10 cellular contexts compared by ENCODE assay signal in genomic region chr17:32490101-32490482, GRCh38. TPM values are rescaled to one million over a fixed set of nuclear protein-coding genes. Genes with fewer than 3 reads are reported as not detected.
DNase-seq lines count a peak whose midpoint lies in the region; ATAC-seq and TF ChIP-seq lines count a peak whose summit lies in the region.
"Had no signal": no experiment of that assay in that cellular context is flagged by ENCODE, and none has a peak within 500 bp of the region (broad histone marks: within the 10 kb centered on the region; RNA-seq: fewer than 3 reads in every experiment).

No MANE protein-coding gene starts in this region.

- H3K4me3 Mint-ChIP-seq in activated T-cell treated with anti-CD3 and anti-CD28 coated beads, Interleukin-2, amount 50 U/mL, for 4 hours = peak overlapping the region; percentile 85
- H3K4me3 Mint-ChIP-seq in stimulated activated effector memory CD8-positive, alpha-beta T cell treated with anti-CD3 and anti-CD28 coated beads, Interleukin-12 subunit alpha, Interleukin-12 subunit beta, amount 100 ng/mL, for 72 hours = peak overlapping the region; percentile 74
- H3K4me3 Mint-ChIP-seq: dendritic cell treated with granulocyte-macrophage colony-stimulating factor and Interleukin-4, amounts not matched to agents 40 ng/mL and 50 ng/mL, for 4 days had no signal

- no peak for TF ChIP-seq CTCF in smooth muscle cell (IDR thresholded peaks at IDR 0.05; ENCODE audit: borderline replicate concordance, insufficient read depth, poor library complexity, severe bottlenecking)

- peaks cover 66% of the 10 kb centered on the region for H3K4me1 Mint-ChIP-seq in activated T-cell treated with anti-CD3 and anti-CD28 coated beads, Interleukin-2, amount 50 U/mL, for 4 hours (ENCODE audit: low read depth)
- H3K4me1 Mint-ChIP-seq in stimulated activated effector memory CD8-positive, alpha-beta T cell treated with anti-CD3 and anti-CD28 coated beads, Interleukin-12 subunit alpha, Interleukin-12 subunit beta, amount 100 ng/mL, for 72 hours = peaks cover 46% of the 10 kb centered on the region

- no peaks in the 10 kb centered on the region for H3K27me3 Mint-ChIP-seq in activated T-cell treated with anti-CD3 and anti-CD28 coated beads, Interleukin-2, amount 50 U/mL, for 4 hours (ENCODE audit: low read depth)

- no peaks in the 10 kb centered on the region for H3K79me2 ChIP-seq in smooth muscle cell (ENCODE audit: low read depth)

- DNase-seq in activated T-cell treated with anti-CD3 and anti-CD28 coated beads, Interleukin-2, amount 50 U/mL, for 4 hours = no peak
- DNase-seq in activated T-cell treated with anti-CD3 and anti-CD28 coated beads for 4 hours (no peak), NCI-H2171 treated with DMSO at 0.1 percent for 48 hours (lab: John Stamatoyannopoulos, UW) (peak; percentile 85), astrocyte of the hippocampus (ENCODE audit: low read depth, low spot score) (peak; percentile 45), occipital lobe (lab: John Stamatoyannopoulos, UW) (no peak), smooth muscle cell (lab: John Stamatoyannopoulos, UW; ENCODE audit: unreplicated experiment) (no peak)
- DNase-seq in stimulated activated effector memory CD8-positive, alpha-beta T cell treated with anti-CD3 and anti-CD28 coated beads, Interleukin-12 subunit alpha, Interleukin-12 subunit beta, amount 100 ng/mL, for 72 hours (ENCODE audit: low spot score in 2 of 2) = no peak
- DNase-seq: activated CD8-positive, alpha-beta memory T cell treated with anti-CD3 and anti-CD28 coated beads, Interleukin-2, amount 10 ng/mL, durations not matched to agents 7 days and 5 days had no signal

- no peaks in the 10 kb centered on the region for H3K27me3 ChIP-seq in smooth muscle cell (ENCODE audit: low read depth)

- H3K4me2 ChIP-seq in smooth muscle cell = no peak overlapping the region

- H3K36me3 ChIP-seq in smooth muscle cell (ENCODE audit: low read depth) = no peaks in the 10 kb centered on the region

- no peaks in the 10 kb centered on the region for H3K9me3 Mint-ChIP-seq in activated T-cell treated with anti-CD3 and anti-CD28 coated beads, Interleukin-2, amount 50 U/mL, for 4 hours
- no peaks in the 10 kb centered on the region for H3K9me3 Mint-ChIP-seq in stimulated activated effector memory CD8-positive, alpha-beta T cell treated with anti-CD3 and anti-CD28 coated beads, Interleukin-12 subunit alpha, Interleukin-12 subunit beta, amount 100 ng/mL, for 72 hours
- H3K9me3 Mint-ChIP-seq: dendritic cell treated with granulocyte-macrophage colony-stimulating factor and Interleukin-4, amounts not matched to agents 40 ng/mL and 50 ng/mL, for 4 days had no signal

- H3K4me3 ChIP-seq in smooth muscle cell = no peak overlapping the region

- peaks cover 9% of the 10 kb centered on the region for H3F3A ChIP-seq in smooth muscle cell (ENCODE audit: low read depth)

- WGBS in smooth muscle cell (ENCODE audit: low lambda C conversion rate) = 86% methylated on average over 16 of the region's 16 CpGs

- H3K27ac ChIP-seq in smooth muscle cell (ENCODE audit: low read depth) = no peak overlapping the region

- H3K27ac Mint-ChIP-seq in stimulated activated effector memory CD8-positive, alpha-beta T cell treated with anti-CD3 and anti-CD28 coated beads, Interleukin-12 subunit alpha, Interleukin-12 subunit beta, amount 100 ng/mL, for 72 hours = no peak overlapping the region
- H3K27ac Mint-ChIP-seq: activated CD8-positive, alpha-beta memory T cell treated with anti-CD3 and anti-CD28 coated beads, Interleukin-2, amount 10 ng/mL, durations not matched to agents 7 days and 5 days; dendritic cell treated with granulocyte-macrophage colony-stimulating factor and Interleukin-4, amounts not matched to agents 40 ng/mL and 50 ng/mL, for 4 days had no signal

- no peak overlapping the region for H3K9ac ChIP-seq in smooth muscle cell (ENCODE audit: low read depth)

- peaks cover 11% of the 10 kb centered on the region for H3K36me3 Mint-ChIP-seq in activated T-cell treated with anti-CD3 and anti-CD28 coated beads, Interleukin-2, amount 50 U/mL, for 4 hours (ENCODE audit: insufficient read depth)
- peaks cover 37% of the 10 kb centered on the region for H3K36me3 Mint-ChIP-seq in stimulated activated effector memory CD8-positive, alpha-beta T cell treated with anti-CD3 and anti-CD28 coated beads, Interleukin-12 subunit alpha, Interleukin-12 subunit beta, amount 100 ng/mL, for 72 hours

- no peak for ATAC-seq in activated T-cell treated with anti-CD3 and anti-CD28 coated beads, Interleukin-2, amount 50 U/mL, for 4 hours
- no peak for ATAC-seq in stimulated activated effector memory CD8-positive, alpha-beta T cell treated with anti-CD3 and anti-CD28 coated beads, Interleukin-12 subunit alpha, Interleukin-12 subunit beta, amount 100 ng/mL, for 72 hours
- ATAC-seq in esophagus mucosa = no peak
- ATAC-seq: activated CD8-positive, alpha-beta memory T cell treated with anti-CD3 and anti-CD28 coated beads, Interleukin-2, amount 10 ng/mL, durations not matched to agents 7 days and 5 days had no signal

- peaks cover 24% of the 10 kb centered on the region for H4K20me1 ChIP-seq in smooth muscle cell (ENCODE audit: low read depth)

- H3K9me3 ChIP-seq in smooth muscle cell (replicated peaks; ENCODE audit: low read depth) = no peaks in the 10 kb centered on the region

- H2AFZ ChIP-seq in smooth muscle cell (ENCODE audit: low read depth) = no peak overlapping the region

- H3K4me1 ChIP-seq in smooth muscle cell (ENCODE audit: low read depth) = peaks cover 10% of the 10 kb centered on the region

RNA-seq across cellular contexts. Expression of gene CDK5R1, which starts 3.3 kb away (rescaled TPM):
- 10 to 100 TPM; 14.8 to 20.9 (median 15.7) TPM for total RNA-seq in activated T-cell treated with anti-CD3 and anti-CD28 coated beads, Interleukin-2, amount 50 U/mL, for 4 hours
- total RNA-seq in occipital lobe (255 TPM), smooth muscle cell (2.0 and 3.1 TPM in 2 replicates), esophagus mucosa (12.6 TPM)
- polyA plus RNA-seq in smooth muscle cell = 2.3 and 3.1 TPM in 2 replicates

RNA-seq across cellular contexts. Expression of gene PSMD11, which starts 45.8 kb away (rescaled TPM):
- total RNA-seq in activated T-cell treated with anti-CD3 and anti-CD28 coated beads, Interleukin-2, amount 50 U/mL, for 4 hours = 100 to 1,000 TPM; 247 to 270 (median 260) TPM
- 53.2 TPM for total RNA-seq in occipital lobe
- total RNA-seq in smooth muscle cell = 46.9 and 70.0 TPM in 2 replicates
- 150 and 184 TPM in 2 replicates for polyA plus RNA-seq in smooth muscle cell
- total RNA-seq in esophagus mucosa = 87.0 TPM

Comparison
In these comparisons a context has a peak if more than half of its experiments do, and no peak if none do; other contexts are left out.
1. DNase-seq: peak in NCI-H2171 treated with DMSO at 0.1 percent for 48 hours (single experiment) and astrocyte of the hippocampus (single experiment); none in activated T-cell treated with anti-CD3 and anti-CD28 coated beads, Interleukin-2, amount 50 U/mL, for 4 hours (single experiment), activated T-cell treated with anti-CD3 and anti-CD28 coated beads for 4 hours (single experiment), stimulated activated effector memory CD8-positive, alpha-beta T cell treated with anti-CD3 and anti-CD28 coated beads, Interleukin-12 subunit alpha, Interleukin-12 subunit beta, amount 100 ng/mL, for 72 hours (0 of 2), occipital lobe (single experiment) and smooth muscle cell (single experiment).
2. RNA of gene CDK5R1, which starts 3.3 kb away (total RNA-seq): 255 TPM in occipital lobe (single experiment); 14.8 to 20.9 TPM in activated T-cell treated with anti-CD3 and anti-CD28 coated beads, Interleukin-2, amount 50 U/mL, for 4 hours, 12.6 TPM in esophagus mucosa (single experiment) and 2.0 to 3.1 TPM in smooth muscle cell; every median in the first group is over 10 times any median in the second.